Comparison of ENCODE assay signal across 1 cellular context in genomic region chr10:98486421-98486820, GRCh38.
TF ChIP-seq lines count a peak whose summit lies in the region.

No MANE protein-coding gene starts in this region.

TF ChIP-seq in HepG2, 621 proteins besides CTCF, POLR2A, EP300 and RAD21 (continued from another document):
- TF ChIP-seq, protein P1, sequence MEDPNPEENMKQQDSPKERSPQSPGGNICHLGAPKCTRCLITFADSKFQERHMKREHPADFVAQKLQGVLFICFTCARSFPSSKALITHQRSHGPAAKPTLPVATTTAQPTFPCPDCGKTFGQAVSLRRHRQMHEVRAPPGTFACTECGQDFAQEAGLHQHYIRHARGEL (CRISPR knock-in tag; IDR thresholded peaks at IDR 0.05), result no peak
- TF ChIP-seq ZC3H13 (CRISPR knock-in tag; IDR thresholded peaks at IDR 0.05) (no peak), SCMH1 (CRISPR knock-in tag; IDR thresholded peaks at IDR 0.05; ENCODE audit: borderline replicate concordance) (no peak), ZMYM3 (CRISPR knock-in tag; IDR thresholded peaks at IDR 0.05) (no peak), SAFB2 (CRISPR knock-in tag; IDR thresholded peaks at IDR 0.05; ENCODE audit: borderline replicate concordance, low read depth) (no peak)
TF ChIP-seq in HepG2: peak in this region for 0.
